Comparison of ENCODE assay signal across 1 cellular context in genomic region chr7:99549545-99549944, GRCh38. TPM values are rescaled to one million over a fixed set of nuclear protein-coding genes. Genes with fewer than 3 reads are reported as not detected.
"Had no signal": no experiment of that assay in that cellular context is flagged by ENCODE, and none has a peak within 500 bp of the region (broad histone marks: within the 10 kb centered on the region; RNA-seq: fewer than 3 reads in every experiment).

No MANE protein-coding gene starts in this region.

RNA-seq across cellular contexts. Expression of gene TMEM225B, which starts 48.5 kb away (rescaled TPM):
- total RNA-seq: occipital lobe had no signal
